Comparison of ENCODE assay signal across 1 cellular context in genomic region chr1:67175713-67176112, GRCh38.
A peak's percentile ranks its signal among the peaks of the same experiment; 100 is the strongest.
TF ChIP-seq lines count a peak whose summit lies in the region.

No MANE protein-coding gene starts in this region.

TF ChIP-seq in GM12878, 131 proteins besides CTCF, POLR2A, EP300 and RAD21:
- no peak for TF ChIP-seq BRCA1 (IDR thresholded peaks at IDR 0.05; ENCODE audit: low read depth, low read length)
- TF ChIP-seq JUNB (IDR thresholded peaks at IDR 0.05): peak; percentile 31; the same call in 1 of the 2 replicates
